In the genomic region with DNA sequence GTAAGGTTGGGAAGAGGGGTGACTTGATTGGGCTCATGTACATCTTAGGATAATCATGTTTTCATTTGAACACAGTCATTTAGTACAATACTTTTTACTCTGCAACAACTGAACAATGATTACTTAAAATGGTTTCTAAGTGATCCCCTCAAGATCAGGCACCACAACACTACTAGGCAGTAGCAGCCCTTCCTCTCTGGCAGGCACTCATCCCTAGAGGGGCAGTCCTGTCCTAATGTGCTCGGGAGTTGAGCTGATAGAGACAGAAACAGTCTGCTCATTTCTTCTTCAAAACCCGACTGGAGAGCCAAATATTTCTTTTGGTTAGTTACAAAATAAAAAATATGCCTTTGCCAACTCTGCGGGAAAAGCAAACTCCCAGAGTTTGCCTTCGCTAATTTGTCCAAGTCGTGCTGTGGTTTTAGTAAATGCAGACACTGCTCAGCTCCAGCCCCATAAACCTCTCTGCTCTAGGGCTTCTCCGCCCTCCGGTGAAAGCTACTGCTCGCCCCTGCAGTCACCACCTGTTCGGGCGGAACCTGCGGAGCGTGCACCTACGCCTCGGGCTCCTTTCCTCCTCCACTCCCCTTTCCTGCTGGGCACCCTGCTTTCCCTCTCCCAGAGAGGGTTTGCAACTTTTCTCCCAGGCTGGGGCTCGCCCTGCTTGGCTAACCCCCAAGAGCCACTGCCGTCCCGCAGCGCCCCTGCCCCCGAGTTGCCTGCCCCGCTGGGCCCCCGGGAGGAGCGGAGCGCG, we compare ENCODE assay signal across 1 cellular context.
TF ChIP-seq lines count a peak whose summit lies in the region.

No MANE protein-coding gene starts in this region.

TF ChIP-seq in HEK293, 187 proteins besides CTCF, POLR2A, EP300 and RAD21 (continued from another document and continues in another):
- TF ChIP-seq PRDM10 (tag by site-specific recombination; IDR thresholded peaks at IDR 0.05) (0 out of 2 replicates have a peak, but pooled peaks have one; percentile 37), ZNF704 (tag by site-specific recombination; IDR thresholded peaks at IDR 0.05) (no peak), ZBTB8A (tag by site-specific recombination; IDR thresholded peaks at IDR 0.05) (peak; percentile 88), ZNF48 (tag by site-specific recombination; IDR thresholded peaks at IDR 0.05) (no peak), FEZF1 (tag by site-specific recombination; IDR thresholded peaks at IDR 0.05) (peak; percentile 78), ZNF140 (tag by site-specific recombination; IDR thresholded peaks at IDR 0.05) (no peak), GLI4 (tag by site-specific recombination; IDR thresholded peaks at IDR 0.05) (no peak), HOXC10 (CRISPR knock-in tag; IDR thresholded peaks at IDR 0.05) (no peak), ZNF792 (tag by site-specific recombination; IDR thresholded peaks at IDR 0.05) (no peak), KLF16 (tag by site-specific recombination; IDR thresholded peaks at IDR 0.05) (no peak), SETDB1 (IDR thresholded peaks at IDR 0.05; ENCODE audit: insufficient read length, low read length) (no peak), ZBTB11 (tag by site-specific recombination; conservative IDR thresholded peaks at IDR 0.05; ENCODE audit: low read depth) (0 out of 2 replicates have a peak, but pooled peaks have one; percentile 42), ZNF843 (tag by site-specific recombination; IDR thresholded peaks at IDR 0.05) (no peak), ZEB2 (tag by site-specific recombination; IDR thresholded peaks at IDR 0.05) (0 out of 2 replicates have a peak, but pooled peaks have one; percentile 26), ZNF211 (tag by site-specific recombination; IDR thresholded peaks at IDR 0.05; ENCODE audit: low read depth) (no peak), ZNF561 (tag by site-specific recombination; IDR thresholded peaks at IDR 0.05; ENCODE audit: borderline replicate concordance) (no peak), ZNF18 (tag by site-specific recombination; IDR thresholded peaks at IDR 0.05) (no peak), ZSCAN30 (tag by site-specific recombination; IDR thresholded peaks at IDR 0.05) (no peak), ZNF664 (tag by site-specific recombination; IDR thresholded peaks at IDR 0.05) (no peak), ZNF747 (tag by site-specific recombination; IDR thresholded peaks at IDR 0.05) (no peak), ZIC2 (tag by site-specific recombination; IDR thresholded peaks at IDR 0.05) (peak; percentile 95), ZNF707 (tag by site-specific recombination; IDR thresholded peaks at IDR 0.05) (no peak), ZNF776 (tag by site-specific recombination; IDR thresholded peaks at IDR 0.05; ENCODE audit: borderline replicate concordance) (no peak), EGR2 (tag by site-specific recombination; IDR thresholded peaks at IDR 0.05; ENCODE audit: low read depth) (peak; percentile 49; the same call in 1 of the 2 replicates), ZNF223 (tag by site-specific recombination; IDR thresholded peaks at IDR 0.05) (no peak), REPIN1 (tag by site-specific recombination; IDR thresholded peaks at IDR 0.05; ENCODE audit: low read depth) (no peak), ZBTB48 (tag by site-specific recombination; IDR thresholded peaks at IDR 0.05) (peak; percentile 63; the same call in 1 of the 2 replicates), SCRT2 (tag by site-specific recombination; IDR thresholded peaks at IDR 0.05) (peak; percentile 96), ZNF335 (tag by site-specific recombination; conservative IDR thresholded peaks at IDR 0.05) (0 out of 2 replicates have a peak, but pooled peaks have one; percentile 26), GFI1B (tag by site-specific recombination; IDR thresholded peaks at IDR 0.05) (no peak), ZNF510 (tag by site-specific recombination; IDR thresholded peaks at IDR 0.05; ENCODE audit: insufficient replicate concordance) (no peak), MYNN (tag by site-specific recombination; IDR thresholded peaks at IDR 0.05; ENCODE audit: borderline replicate concordance) (no peak), ZNF341 (tag by site-specific recombination; IDR thresholded peaks at IDR 0.05; ENCODE audit: low read depth) (peak; percentile 61), ZNF292 (tag by site-specific recombination; IDR thresholded peaks at IDR 0.05; ENCODE audit: borderline replicate concordance, low read depth) (no peak)
- TF ChIP-seq, protein P1, sequence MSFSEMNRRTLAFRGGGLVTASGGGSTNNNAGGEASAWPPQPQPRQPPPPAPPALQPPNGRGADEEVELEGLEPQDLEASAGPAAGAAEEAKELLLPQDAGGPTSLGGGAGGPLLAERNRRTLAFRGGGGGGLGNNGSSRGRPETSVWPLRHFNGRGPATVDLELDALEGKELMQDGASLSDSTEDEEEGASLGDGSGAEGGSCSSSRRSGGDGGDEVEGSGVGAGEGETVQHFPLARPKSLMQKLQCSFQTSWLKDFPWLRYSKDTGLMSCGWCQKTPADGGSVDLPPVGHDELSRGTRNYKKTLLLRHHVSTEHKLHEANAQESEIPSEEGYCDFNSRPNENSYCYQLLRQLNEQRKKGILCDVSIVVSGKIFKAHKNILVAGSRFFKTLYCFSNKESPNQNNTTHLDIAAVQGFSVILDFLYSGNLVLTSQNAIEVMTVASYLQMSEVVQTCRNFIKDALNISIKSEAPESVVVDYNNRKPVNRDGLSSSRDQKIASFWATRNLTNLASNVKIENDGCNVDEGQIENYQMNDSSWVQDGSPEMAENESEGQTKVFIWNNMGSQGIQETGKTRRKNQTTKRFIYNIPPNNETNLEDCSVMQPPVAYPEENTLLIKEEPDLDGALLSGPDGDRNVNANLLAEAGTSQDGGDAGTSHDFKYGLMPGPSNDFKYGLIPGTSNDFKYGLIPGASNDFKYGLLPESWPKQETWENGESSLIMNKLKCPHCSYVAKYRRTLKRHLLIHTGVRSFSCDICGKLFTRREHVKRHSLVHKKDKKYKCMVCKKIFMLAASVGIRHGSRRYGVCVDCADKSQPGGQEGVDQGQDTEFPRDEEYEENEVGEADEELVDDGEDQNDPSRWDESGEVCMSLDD (tag by site-specific recombination; IDR thresholded peaks at IDR 0.05), result no peak
- TF ChIP-seq, protein P2, sequence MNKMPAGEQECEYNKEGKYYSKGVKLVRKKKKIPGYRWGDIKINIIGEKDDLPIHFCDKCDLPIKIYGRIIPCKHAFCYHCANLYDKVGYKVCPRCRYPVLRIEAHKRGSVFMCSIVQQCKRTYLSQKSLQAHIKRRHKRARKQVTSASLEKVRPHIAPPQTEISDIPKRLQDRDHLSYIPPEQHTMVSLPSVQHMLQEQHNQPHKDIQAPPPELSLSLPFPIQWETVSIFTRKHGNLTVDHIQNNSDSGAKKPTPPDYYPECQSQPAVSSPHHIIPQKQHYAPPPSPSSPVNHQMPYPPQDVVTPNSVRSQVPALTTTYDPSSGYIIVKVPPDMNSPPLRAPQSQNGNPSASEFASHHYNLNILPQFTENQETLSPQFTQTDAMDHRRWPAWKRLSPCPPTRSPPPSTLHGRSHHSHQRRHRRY (tag by site-specific recombination; IDR thresholded peaks at IDR 0.05), result no peak
- TF ChIP-seq, protein P3, sequence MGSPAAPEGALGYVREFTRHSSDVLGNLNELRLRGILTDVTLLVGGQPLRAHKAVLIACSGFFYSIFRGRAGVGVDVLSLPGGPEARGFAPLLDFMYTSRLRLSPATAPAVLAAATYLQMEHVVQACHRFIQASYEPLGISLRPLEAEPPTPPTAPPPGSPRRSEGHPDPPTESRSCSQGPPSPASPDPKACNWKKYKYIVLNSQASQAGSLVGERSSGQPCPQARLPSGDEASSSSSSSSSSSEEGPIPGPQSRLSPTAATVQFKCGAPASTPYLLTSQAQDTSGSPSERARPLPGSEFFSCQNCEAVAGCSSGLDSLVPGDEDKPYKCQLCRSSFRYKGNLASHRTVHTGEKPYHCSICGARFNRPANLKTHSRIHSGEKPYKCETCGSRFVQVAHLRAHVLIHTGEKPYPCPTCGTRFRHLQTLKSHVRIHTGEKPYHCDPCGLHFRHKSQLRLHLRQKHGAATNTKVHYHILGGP (tag by site-specific recombination; IDR thresholded peaks at IDR 0.05), result no peak
- TF ChIP-seq, protein P4, sequence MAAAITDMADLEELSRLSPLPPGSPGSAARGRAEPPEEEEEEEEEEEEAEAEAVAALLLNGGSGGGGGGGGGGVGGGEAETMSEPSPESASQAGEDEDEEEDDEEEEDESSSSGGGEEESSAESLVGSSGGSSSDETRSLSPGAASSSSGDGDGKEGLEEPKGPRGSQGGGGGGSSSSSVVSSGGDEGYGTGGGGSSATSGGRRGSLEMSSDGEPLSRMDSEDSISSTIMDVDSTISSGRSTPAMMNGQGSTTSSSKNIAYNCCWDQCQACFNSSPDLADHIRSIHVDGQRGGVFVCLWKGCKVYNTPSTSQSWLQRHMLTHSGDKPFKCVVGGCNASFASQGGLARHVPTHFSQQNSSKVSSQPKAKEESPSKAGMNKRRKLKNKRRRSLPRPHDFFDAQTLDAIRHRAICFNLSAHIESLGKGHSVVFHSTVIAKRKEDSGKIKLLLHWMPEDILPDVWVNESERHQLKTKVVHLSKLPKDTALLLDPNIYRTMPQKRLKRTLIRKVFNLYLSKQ (tag by site-specific recombination; IDR thresholded peaks at IDR 0.05; ENCODE audit: borderline replicate concordance), result no peak
- TF ChIP-seq, protein P5, sequence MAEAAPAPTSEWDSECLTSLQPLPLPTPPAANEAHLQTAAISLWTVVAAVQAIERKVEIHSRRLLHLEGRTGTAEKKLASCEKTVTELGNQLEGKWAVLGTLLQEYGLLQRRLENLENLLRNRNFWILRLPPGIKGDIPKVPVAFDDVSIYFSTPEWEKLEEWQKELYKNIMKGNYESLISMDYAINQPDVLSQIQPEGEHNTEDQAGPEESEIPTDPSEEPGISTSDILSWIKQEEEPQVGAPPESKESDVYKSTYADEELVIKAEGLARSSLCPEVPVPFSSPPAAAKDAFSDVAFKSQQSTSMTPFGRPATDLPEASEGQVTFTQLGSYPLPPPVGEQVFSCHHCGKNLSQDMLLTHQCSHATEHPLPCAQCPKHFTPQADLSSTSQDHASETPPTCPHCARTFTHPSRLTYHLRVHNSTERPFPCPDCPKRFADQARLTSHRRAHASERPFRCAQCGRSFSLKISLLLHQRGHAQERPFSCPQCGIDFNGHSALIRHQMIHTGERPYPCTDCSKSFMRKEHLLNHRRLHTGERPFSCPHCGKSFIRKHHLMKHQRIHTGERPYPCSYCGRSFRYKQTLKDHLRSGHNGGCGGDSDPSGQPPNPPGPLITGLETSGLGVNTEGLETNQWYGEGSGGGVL (tag by site-specific recombination; IDR thresholded peaks at IDR 0.05), result no peak
